Comparison of ENCODE assay signal across 1 cellular context in the genomic region with DNA sequence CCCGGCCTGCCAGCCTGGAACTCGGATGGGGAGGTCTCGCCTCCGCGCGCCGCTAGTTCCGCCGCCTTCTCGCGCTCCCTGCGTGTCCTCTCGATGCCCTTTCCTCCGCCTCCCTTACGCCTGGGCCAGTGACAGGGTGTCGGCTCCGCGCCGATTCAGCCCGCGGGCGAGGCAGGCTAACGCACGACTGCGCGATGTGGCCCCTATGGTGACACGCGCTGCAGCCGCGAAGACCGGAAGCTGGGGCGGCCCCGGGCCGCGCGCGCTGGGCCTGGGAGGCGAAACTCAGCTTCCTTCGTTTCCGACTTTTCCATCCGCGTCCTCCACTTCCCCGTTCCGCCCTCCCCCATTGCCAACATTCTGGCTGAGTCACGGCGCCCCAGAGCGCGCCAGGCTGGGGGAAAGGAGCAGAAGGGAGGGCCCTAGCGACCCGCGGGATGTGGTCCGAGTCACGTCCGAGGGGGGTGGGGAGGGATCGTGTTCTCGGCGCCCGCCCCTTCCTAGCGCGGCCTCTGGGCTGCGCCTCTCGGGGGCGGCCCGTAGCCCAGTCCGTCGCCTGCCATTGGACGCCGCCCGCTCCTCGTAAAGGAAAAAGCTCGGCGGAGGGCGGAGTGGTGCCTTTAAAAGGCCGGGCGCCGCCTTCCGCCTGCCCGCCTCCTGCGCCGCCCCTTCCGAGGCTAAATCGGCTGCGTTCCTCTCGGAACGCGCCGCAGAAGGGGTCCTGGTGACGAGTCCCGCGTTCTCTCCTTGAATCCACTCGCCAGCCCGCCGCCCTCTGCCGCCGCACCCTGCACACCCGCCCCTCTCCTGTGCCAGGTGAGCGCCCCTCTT.
A peak's percentile ranks its signal among the peaks of the same experiment; 100 is the strongest.
TF ChIP-seq lines count a peak whose summit lies in the region.

Gene ALDOA (plus strand): TSS at position 649 of the 831 bp plus-strand sequence. CDS start 1,138 bp downstream, outside the sequence.

TF ChIP-seq in K562, 482 proteins besides CTCF, POLR2A, EP300 and RAD21 (continued from another document and continues in another):
- TF ChIP-seq, protein P1, sequence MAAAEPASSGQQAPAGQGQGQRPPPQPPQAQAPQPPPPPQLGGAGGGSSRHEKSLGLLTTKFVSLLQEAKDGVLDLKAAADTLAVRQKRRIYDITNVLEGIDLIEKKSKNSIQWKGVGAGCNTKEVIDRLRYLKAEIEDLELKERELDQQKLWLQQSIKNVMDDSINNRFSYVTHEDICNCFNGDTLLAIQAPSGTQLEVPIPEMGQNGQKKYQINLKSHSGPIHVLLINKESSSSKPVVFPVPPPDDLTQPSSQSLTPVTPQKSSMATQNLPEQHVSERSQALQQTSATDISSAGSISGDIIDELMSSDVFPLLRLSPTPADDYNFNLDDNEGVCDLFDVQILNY (CRISPR knock-in tag; IDR thresholded peaks at IDR 0.05), result peak; percentile 79; the same call in 1 of the 2 replicates
- TF ChIP-seq, protein P2, sequence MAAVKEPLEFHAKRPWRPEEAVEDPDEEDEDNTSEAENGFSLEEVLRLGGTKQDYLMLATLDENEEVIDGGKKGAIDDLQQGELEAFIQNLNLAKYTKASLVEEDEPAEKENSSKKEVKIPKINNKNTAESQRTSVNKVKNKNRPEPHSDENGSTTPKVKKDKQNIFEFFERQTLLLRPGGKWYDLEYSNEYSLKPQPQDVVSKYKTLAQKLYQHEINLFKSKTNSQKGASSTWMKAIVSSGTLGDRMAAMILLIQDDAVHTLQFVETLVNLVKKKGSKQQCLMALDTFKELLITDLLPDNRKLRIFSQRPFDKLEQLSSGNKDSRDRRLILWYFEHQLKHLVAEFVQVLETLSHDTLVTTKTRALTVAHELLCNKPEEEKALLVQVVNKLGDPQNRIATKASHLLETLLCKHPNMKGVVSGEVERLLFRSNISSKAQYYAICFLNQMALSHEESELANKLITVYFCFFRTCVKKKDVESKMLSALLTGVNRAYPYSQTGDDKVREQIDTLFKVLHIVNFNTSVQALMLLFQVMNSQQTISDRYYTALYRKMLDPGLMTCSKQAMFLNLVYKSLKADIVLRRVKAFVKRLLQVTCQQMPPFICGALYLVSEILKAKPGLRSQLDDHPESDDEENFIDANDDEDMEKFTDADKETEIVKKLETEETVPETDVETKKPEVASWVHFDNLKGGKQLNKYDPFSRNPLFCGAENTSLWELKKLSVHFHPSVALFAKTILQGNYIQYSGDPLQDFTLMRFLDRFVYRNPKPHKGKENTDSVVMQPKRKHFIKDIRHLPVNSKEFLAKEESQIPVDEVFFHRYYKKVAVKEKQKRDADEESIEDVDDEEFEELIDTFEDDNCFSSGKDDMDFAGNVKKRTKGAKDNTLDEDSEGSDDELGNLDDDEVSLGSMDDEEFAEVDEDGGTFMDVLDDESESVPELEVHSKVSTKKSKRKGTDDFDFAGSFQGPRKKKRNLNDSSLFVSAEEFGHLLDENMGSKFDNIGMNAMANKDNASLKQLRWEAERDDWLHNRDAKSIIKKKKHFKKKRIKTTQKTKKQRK (IDR thresholded peaks at IDR 0.05; ENCODE audit: borderline replicate concordance, low read depth, low read length), result no peak
- TF ChIP-seq HOMEZ (CRISPR knock-in tag; IDR thresholded peaks at IDR 0.05) (no peak), ZHX1 (conservative IDR thresholded peaks at IDR 0.05; ENCODE audit: low read length) (no peak), NR4A1 (CRISPR knock-in tag; IDR thresholded peaks at IDR 0.05) (peak; percentile 83; the same call in 1 of the 2 replicates), NR4A1 (tag; IDR thresholded peaks at IDR 0.05) (peak; percentile 91), ZNF408 (CRISPR knock-in tag; IDR thresholded peaks at IDR 0.05; ENCODE audit: low read depth) (no peak), KDM1A (IDR thresholded peaks at IDR 0.05) (peak in 1 of 2 experiments; percentile 48; a peak in 1 of 4 replicates), NONO (IDR thresholded peaks at IDR 0.05; ENCODE audit: low read depth in 2 of 2, low read length in 1 of 2) (peak; percentile 58 to 92; a peak in 3 of 4 replicates), ZSCAN29 (IDR thresholded peaks at IDR 0.05) (no peak), ADNP (tag; IDR thresholded peaks at IDR 0.05) (no peak), BRD4 (IDR thresholded peaks at IDR 0.05) (peak; percentile 74; the same call in 1 of the 2 replicates), ZNF232 (CRISPR knock-in tag; IDR thresholded peaks at IDR 0.05) (no peak), LCOR (CRISPR knock-in tag; IDR thresholded peaks at IDR 0.05) (no peak), ARNT (IDR thresholded peaks at IDR 0.05) (peak; percentile 61 to 95; a peak in 2 of 4 replicates), GATA2 (CRISPR knock-in tag; IDR thresholded peaks at IDR 0.05) (no peak), SMAD4 (CRISPR knock-in tag; conservative IDR thresholded peaks at IDR 0.05) (peak; percentile 75), RUNX1 (IDR thresholded peaks at IDR 0.05; ENCODE audit: low read depth) (no peak), CEBPG (CRISPR knock-in tag; IDR thresholded peaks at IDR 0.05) (0 out of 2 replicates have a peak, but pooled peaks have one; percentile 47), CEBPG (tag; conservative IDR thresholded peaks at IDR 0.05 in 1 of 2, IDR thresholded peaks at IDR 0.05 in 1 of 2) (no peak), FOSL1 (tag; conservative IDR thresholded peaks at IDR 0.05) (peak; percentile 91), ETS1 (conservative IDR thresholded peaks at IDR 0.05; ENCODE audit: control insufficient read depth, low read depth, low read length) (no peak; the same call in none of the 2 replicates), GTF2F1 (IDR thresholded peaks at IDR 0.05; ENCODE audit: low read depth, low read length) (peak; percentile 93), RAD51 (IDR thresholded peaks at IDR 0.05; ENCODE audit: borderline replicate concordance, low read depth) (no peak), ERF (CRISPR knock-in tag; IDR thresholded peaks at IDR 0.05) (peak; percentile 97), HOXB6 (CRISPR knock-in tag; IDR thresholded peaks at IDR 0.05; ENCODE audit: borderline replicate concordance) (no peak), ZBTB1 (CRISPR knock-in tag; IDR thresholded peaks at IDR 0.05; ENCODE audit: borderline replicate concordance, low read depth) (no peak), PML (IDR thresholded peaks at IDR 0.05; ENCODE audit: low read length) (peak; percentile 83), ZNF184 (CRISPR knock-in tag; IDR thresholded peaks at IDR 0.05) (no peak), TAF7 (tag; IDR thresholded peaks at IDR 0.05) (peak; percentile 70), CHD1 (IDR thresholded peaks at IDR 0.05; ENCODE audit: low read length) (peak; percentile 85), NCOA6 (IDR thresholded peaks at IDR 0.05) (no peak)
- TF ChIP-seq, protein P3, sequence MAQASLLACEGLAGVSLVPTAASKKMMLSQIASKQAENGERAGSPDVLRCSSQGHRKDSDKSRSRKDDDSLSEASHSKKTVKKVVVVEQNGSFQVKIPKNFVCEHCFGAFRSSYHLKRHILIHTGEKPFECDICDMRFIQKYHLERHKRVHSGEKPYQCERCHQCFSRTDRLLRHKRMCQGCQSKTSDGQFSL (CRISPR knock-in tag; IDR thresholded peaks at IDR 0.05), result no peak
- TF ChIP-seq, protein P3 (tag; IDR thresholded peaks at IDR 0.05), result no peak
- TF ChIP-seq, protein P4, sequence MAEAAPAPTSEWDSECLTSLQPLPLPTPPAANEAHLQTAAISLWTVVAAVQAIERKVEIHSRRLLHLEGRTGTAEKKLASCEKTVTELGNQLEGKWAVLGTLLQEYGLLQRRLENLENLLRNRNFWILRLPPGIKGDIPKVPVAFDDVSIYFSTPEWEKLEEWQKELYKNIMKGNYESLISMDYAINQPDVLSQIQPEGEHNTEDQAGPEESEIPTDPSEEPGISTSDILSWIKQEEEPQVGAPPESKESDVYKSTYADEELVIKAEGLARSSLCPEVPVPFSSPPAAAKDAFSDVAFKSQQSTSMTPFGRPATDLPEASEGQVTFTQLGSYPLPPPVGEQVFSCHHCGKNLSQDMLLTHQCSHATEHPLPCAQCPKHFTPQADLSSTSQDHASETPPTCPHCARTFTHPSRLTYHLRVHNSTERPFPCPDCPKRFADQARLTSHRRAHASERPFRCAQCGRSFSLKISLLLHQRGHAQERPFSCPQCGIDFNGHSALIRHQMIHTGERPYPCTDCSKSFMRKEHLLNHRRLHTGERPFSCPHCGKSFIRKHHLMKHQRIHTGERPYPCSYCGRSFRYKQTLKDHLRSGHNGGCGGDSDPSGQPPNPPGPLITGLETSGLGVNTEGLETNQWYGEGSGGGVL (CRISPR knock-in tag; IDR thresholded peaks at IDR 0.05), result no peak
- TF ChIP-seq, protein P5, sequence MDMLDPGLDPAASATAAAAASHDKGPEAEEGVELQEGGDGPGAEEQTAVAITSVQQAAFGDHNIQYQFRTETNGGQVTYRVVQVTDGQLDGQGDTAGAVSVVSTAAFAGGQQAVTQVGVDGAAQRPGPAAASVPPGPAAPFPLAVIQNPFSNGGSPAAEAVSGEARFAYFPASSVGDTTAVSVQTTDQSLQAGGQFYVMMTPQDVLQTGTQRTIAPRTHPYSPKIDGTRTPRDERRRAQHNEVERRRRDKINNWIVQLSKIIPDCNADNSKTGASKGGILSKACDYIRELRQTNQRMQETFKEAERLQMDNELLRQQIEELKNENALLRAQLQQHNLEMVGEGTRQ (CRISPR knock-in tag; IDR thresholded peaks at IDR 0.05), result no peak
- TF ChIP-seq, protein P6, sequence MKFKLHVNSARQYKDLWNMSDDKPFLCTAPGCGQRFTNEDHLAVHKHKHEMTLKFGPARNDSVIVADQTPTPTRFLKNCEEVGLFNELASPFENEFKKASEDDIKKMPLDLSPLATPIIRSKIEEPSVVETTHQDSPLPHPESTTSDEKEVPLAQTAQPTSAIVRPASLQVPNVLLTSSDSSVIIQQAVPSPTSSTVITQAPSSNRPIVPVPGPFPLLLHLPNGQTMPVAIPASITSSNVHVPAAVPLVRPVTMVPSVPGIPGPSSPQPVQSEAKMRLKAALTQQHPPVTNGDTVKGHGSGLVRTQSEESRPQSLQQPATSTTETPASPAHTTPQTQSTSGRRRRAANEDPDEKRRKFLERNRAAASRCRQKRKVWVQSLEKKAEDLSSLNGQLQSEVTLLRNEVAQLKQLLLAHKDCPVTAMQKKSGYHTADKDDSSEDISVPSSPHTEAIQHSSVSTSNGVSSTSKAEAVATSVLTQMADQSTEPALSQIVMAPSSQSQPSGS (CRISPR knock-in tag; IDR thresholded peaks at IDR 0.05), result no peak
